ENCODE assay signal across 8 cellular contexts in the genomic region with DNA sequence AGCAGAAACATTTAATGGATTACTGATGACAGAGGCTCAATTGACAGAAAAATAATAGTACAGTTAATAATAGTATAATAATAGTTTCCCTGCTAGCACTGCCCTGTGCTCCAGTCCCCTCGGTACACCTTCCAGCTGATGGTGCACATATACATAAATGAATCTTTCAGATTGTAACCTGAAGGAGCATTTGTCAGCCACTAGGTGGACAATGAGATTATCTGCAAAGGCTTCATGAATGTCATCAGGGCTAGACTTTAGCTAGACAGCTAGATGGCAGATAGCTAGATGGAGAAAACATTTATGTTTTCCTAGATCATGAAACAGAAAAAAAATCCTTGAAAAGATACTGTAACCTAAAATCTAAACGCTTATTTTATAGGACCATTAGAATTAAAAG.
DNase-seq lines count a peak whose midpoint lies in the region; ATAC-seq and TF ChIP-seq lines count a peak whose summit lies in the region.

No MANE protein-coding gene starts in this region.

- no peaks in the 10 kb centered on the region for H4K20me1 ChIP-seq in OCI-LY7 (ENCODE audit: insufficient read depth, low read length)

- POLR2A ChIA-PET in activated CD8-positive, alpha-beta T cell treated with anti-CD3 and anti-CD28 coated beads for 36 hours (lab: Charles Lee), result no interaction called here
- POLR2A ChIA-PET in activated CD8-positive, alpha-beta T cell treated with anti-CD3 and anti-CD28 coated beads, Interleukin-2, amount 10 ng/mL, durations not matched to agents 7 days and 5 days (lab: Charles Lee), result no interaction called here
- POLR2A ChIA-PET in OCI-LY7 (lab: Charles Lee), result interaction anchor here (0.7 kb wide), 1 partner anchor 436 kb away, joined by 3 read pairs; no protein-coding TSS in a partner anchor

- TF ChIP-seq CTCF in activated CD8-positive, alpha-beta T cell treated with anti-CD3 and anti-CD28 coated beads for 36 hours (IDR thresholded peaks at IDR 0.05), result peak; percentile 35
- TF ChIP-seq CTCF in OCI-LY7 (conservative IDR thresholded peaks at IDR 0.05; ENCODE audit: low read length), result peak; percentile 73
- TF ChIP-seq CTCF in liver (IDR thresholded peaks at IDR 0.05; ENCODE audit: low read depth, low read length, missing input control), result peak; percentile 26
- TF ChIP-seq CTCF in osteocyte (IDR thresholded peaks at IDR 0.05), result no peak

- no peak overlapping the region for H2AFZ ChIP-seq in OCI-LY7 (ENCODE audit: low read length)

- peak; percentile 49 to 66 for TF ChIP-seq RAD21 in liver (IDR thresholded peaks at IDR 0.05)

- H3K4me1 ChIP-seq in OCI-LY7 (ENCODE audit: insufficient read depth, low read length, poor library complexity, severe bottlenecking) (no peaks in the 10 kb centered on the region), liver (ENCODE audit: control insufficient read depth in 4 of 4, insufficient read depth in 4 of 4, low read length in 3 of 4) (no peaks in the 10 kb centered on the region)

- no peaks in the 10 kb centered on the region for H3K27me3 Mint-ChIP-seq in activated CD8-positive, alpha-beta T cell treated with anti-CD3 and anti-CD28 coated beads for 36 hours
- H3K27me3 Mint-ChIP-seq in activated CD8-positive, alpha-beta T cell treated with anti-CD3 and anti-CD28 coated beads, Interleukin-2, amount 10 ng/mL, durations not matched to agents 7 days and 5 days (ENCODE audit: low read depth), result no peaks in the 10 kb centered on the region
- H3K27me3 Mint-ChIP-seq in osteocyte (ENCODE audit: unreplicated experiment), result no peaks in the 10 kb centered on the region

- H3K4me3 ChIP-seq in OCI-LY7 (ENCODE audit: low read depth, low read length, poor library complexity, severe bottlenecking), result no peak overlapping the region
- H3K4me3 ChIP-seq in liver (ENCODE audit: low read depth in 1 of 3, low read length in 3 of 3), result no peak overlapping the region

- CTCF ChIA-PET in activated CD8-positive, alpha-beta T cell treated with anti-CD3 and anti-CD28 coated beads for 36 hours (lab: Charles Lee), result interaction anchor here (1.0 to 1.6 kb wide), 2 partner anchors 10 to 43 kb away, joined by 4 to 8 read pairs; no protein-coding TSS in a partner anchor
- CTCF ChIA-PET in activated CD8-positive, alpha-beta T cell treated with anti-CD3 and anti-CD28 coated beads, Interleukin-2, amount 10 ng/mL, durations not matched to agents 7 days and 5 days (lab: Charles Lee), result interaction anchor here (1.3 kb wide), 1 partner anchor 10 kb away, joined by 3 read pairs; no protein-coding TSS in a partner anchor
- CTCF ChIA-PET in OCI-LY7 (lab: Charles Lee; ENCODE audit: unreplicated experiment), result no interaction called here

- H3K27ac Mint-ChIP-seq in activated CD8-positive, alpha-beta T cell treated with anti-CD3 and anti-CD28 coated beads for 36 hours, result no peak overlapping the region
- H3K27ac Mint-ChIP-seq in activated CD8-positive, alpha-beta T cell treated with anti-CD3 and anti-CD28 coated beads, Interleukin-2, amount 10 ng/mL, durations not matched to agents 7 days and 5 days, result no peak overlapping the region
- no peak overlapping the region for H3K27ac Mint-ChIP-seq in osteocyte (ENCODE audit: unreplicated experiment)

- no peak overlapping the region for H3K27ac ChIP-seq in OCI-LY7 (ENCODE audit: low read depth, low read length, poor library complexity, severe bottlenecking)
- no peak overlapping the region for H3K27ac ChIP-seq in liver (ENCODE audit: low read depth in 1 of 2, low read length in 2 of 2)

- H3K9me3 ChIP-seq in OCI-LY7 (ENCODE audit: low read length) (no peaks in the 10 kb centered on the region), liver (ENCODE audit: control insufficient read depth in 4 of 4, low read length in 3 of 4) (no peaks in the 10 kb centered on the region)

- H3K9me2 ChIP-seq in OCI-LY7 (ENCODE audit: insufficient read depth, low read length), result no peaks in the 10 kb centered on the region

- H3K4me1 Mint-ChIP-seq in activated CD8-positive, alpha-beta T cell treated with anti-CD3 and anti-CD28 coated beads for 36 hours (ENCODE audit: low read depth), result no peaks in the 10 kb centered on the region
- H3K4me1 Mint-ChIP-seq in activated CD8-positive, alpha-beta T cell treated with anti-CD3 and anti-CD28 coated beads, Interleukin-2, amount 10 ng/mL, durations not matched to agents 7 days and 5 days (ENCODE audit: low read depth), result no peaks in the 10 kb centered on the region
- H3K4me1 Mint-ChIP-seq in osteocyte (ENCODE audit: unreplicated experiment), result no peaks in the 10 kb centered on the region

- peak; percentile 51 for ATAC-seq in activated CD8-positive, alpha-beta T cell treated with anti-CD3 and anti-CD28 coated beads for 36 hours
- ATAC-seq in activated CD8-positive, alpha-beta T cell treated with anti-CD3 and anti-CD28 coated beads, Interleukin-2, amount 10 ng/mL, durations not matched to agents 7 days and 5 days, result no peak
- ATAC-seq in HG02840 (IDR thresholded peaks at IDR 0.05; ENCODE audit: low FRiP score, unreplicated experiment), result peak; percentile 69

- H3K36me3 ChIP-seq in OCI-LY7 (ENCODE audit: insufficient read depth, low read length), result no peaks in the 10 kb centered on the region
- H3K36me3 ChIP-seq in liver (ENCODE audit: control insufficient read depth in 4 of 4, insufficient read depth in 3 of 4, low read depth in 1 of 4, low read length in 3 of 4), result no peaks in the 10 kb centered on the region

- H3K4me3 Mint-ChIP-seq in activated CD8-positive, alpha-beta T cell treated with anti-CD3 and anti-CD28 coated beads for 36 hours, result no peak overlapping the region
- H3K4me3 Mint-ChIP-seq in activated CD8-positive, alpha-beta T cell treated with anti-CD3 and anti-CD28 coated beads, Interleukin-2, amount 10 ng/mL, durations not matched to agents 7 days and 5 days, result no peak overlapping the region
- no peak overlapping the region for H3K4me3 Mint-ChIP-seq in osteocyte (ENCODE audit: unreplicated experiment)

- H3K36me3 Mint-ChIP-seq in activated CD8-positive, alpha-beta T cell treated with anti-CD3 and anti-CD28 coated beads for 36 hours (ENCODE audit: low read depth), result no peaks in the 10 kb centered on the region
- no peaks in the 10 kb centered on the region for H3K36me3 Mint-ChIP-seq in activated CD8-positive, alpha-beta T cell treated with anti-CD3 and anti-CD28 coated beads, Interleukin-2, amount 10 ng/mL, durations not matched to agents 7 days and 5 days (ENCODE audit: low read depth)
- no peaks in the 10 kb centered on the region for H3K36me3 Mint-ChIP-seq in osteocyte (ENCODE audit: unreplicated experiment)

- no TSS peak for BruUV-seq in OCI-LY7 (replicated peaks; lab: Mats Ljungman, UMichigan)

- H3K9ac ChIP-seq in liver (ENCODE audit: low read depth in 1 of 2, low read length in 2 of 2), result no peak overlapping the region

- H3K79me2 ChIP-seq in OCI-LY7 (ENCODE audit: insufficient read depth, low read depth, low read length), result no peaks in the 10 kb centered on the region

- 58% methylated on average over 2 of the region's 2 CpGs for WGBS in liver

- peaks cover 4% of the 10 kb centered on the region for H3K9me3 Mint-ChIP-seq in activated CD8-positive, alpha-beta T cell treated with anti-CD3 and anti-CD28 coated beads for 36 hours
- H3K9me3 Mint-ChIP-seq in activated CD8-positive, alpha-beta T cell treated with anti-CD3 and anti-CD28 coated beads, Interleukin-2, amount 10 ng/mL, durations not matched to agents 7 days and 5 days (ENCODE audit: insufficient read depth), result no peaks in the 10 kb centered on the region
- H3K9me3 Mint-ChIP-seq in osteocyte (ENCODE audit: unreplicated experiment), result peaks cover 9% of the 10 kb centered on the region

- no peaks in the 10 kb centered on the region for H3K27me3 ChIP-seq in liver (ENCODE audit: control insufficient read depth in 4 of 4, insufficient read depth in 4 of 4, low read length in 3 of 4)

- DNase-seq in activated CD8-positive, alpha-beta T cell treated with anti-CD3 and anti-CD28 coated beads for 36 hours, result no peak
- DNase-seq in activated CD8-positive, alpha-beta T cell treated with anti-CD3 and anti-CD28 coated beads, Interleukin-2, amount 10 ng/mL, durations not matched to agents 7 days and 5 days, result no peak
- DNase-seq in OCI-LY7 (ENCODE audit: low spot score) (peak; percentile 25), C1 segment of cervical spinal cord (lab: John Stamatoyannopoulos, UW) (no peak), osteocyte (ENCODE audit: extremely low spot score, unreplicated experiment) (no peak)
- DNase-seq in activated CD4-positive, alpha-beta T cell treated with anti-CD3 and anti-CD28 coated beads, Interleukin-2, amount 50 U/mL, for 1 hour, result no peak

- intact Hi-C loops in activated CD8-positive, alpha-beta T cell treated with anti-CD3 and anti-CD28 coated beads for 36 hours (cut with micrococcal nuclease), result no loop called here
- intact Hi-C loops in OCI-LY7 (cut with micrococcal nuclease; ENCODE audit: unreplicated experiment), result no loop called here

- H3K4me2 ChIP-seq in OCI-LY7 (ENCODE audit: low read length), result no peak overlapping the region

TF ChIP-seq in liver, 16 proteins besides CTCF, POLR2A, EP300 and RAD21:
- TF ChIP-seq RXRA (IDR thresholded peaks at IDR 0.05), result no peak
- TF ChIP-seq, protein P1, sequence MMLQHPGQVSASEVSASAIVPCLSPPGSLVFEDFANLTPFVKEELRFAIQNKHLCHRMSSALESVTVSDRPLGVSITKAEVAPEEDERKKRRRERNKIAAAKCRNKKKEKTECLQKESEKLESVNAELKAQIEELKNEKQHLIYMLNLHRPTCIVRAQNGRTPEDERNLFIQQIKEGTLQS (IDR thresholded peaks at IDR 0.05), result no peak
- TF ChIP-seq YY1 (IDR thresholded peaks at IDR 0.05), result no peak
- no peak for TF ChIP-seq FOXA2 (IDR thresholded peaks at IDR 0.05)
